In genomic region chr17:40815381-40815780, GRCh38 we compare ENCODE assay signal across 2 cellular contexts.
TF ChIP-seq lines count a peak whose summit lies in the region.

No MANE protein-coding gene starts in this region.

TF ChIP-seq in HEK293, 187 proteins besides CTCF, POLR2A, EP300 and RAD21 (continued from another document):
- TF ChIP-seq ZBTB26 (tag by site-specific recombination; optimal IDR thresholded peaks at IDR 0.05): no peak

TF ChIP-seq in IMR-90, 13 proteins besides CTCF, POLR2A, EP300 and RAD21 (continued from another document):
- no peak for TF ChIP-seq BHLHE40 (IDR thresholded peaks at IDR 0.05; ENCODE audit: low read depth, low read length)
- TF ChIP-seq SMC3 (IDR thresholded peaks at IDR 0.05; ENCODE audit: low read depth, low read length): no peak
- no peak for TF ChIP-seq ELK1 (IDR thresholded peaks at IDR 0.05; ENCODE audit: borderline replicate concordance, low read depth, low read length)
- TF ChIP-seq MXI1 (IDR thresholded peaks at IDR 0.05; ENCODE audit: borderline replicate concordance, low read depth, low read length): no peak
- no peak for TF ChIP-seq MAFK (IDR thresholded peaks at IDR 0.05; ENCODE audit: low read depth, low read length)
- no peak for TF ChIP-seq RFX5 (IDR thresholded peaks at IDR 0.05; ENCODE audit: low read depth, low read length)
- TF ChIP-seq USF2 (IDR thresholded peaks at IDR 0.05; ENCODE audit: low read depth, low read length): no peak
